4 cellular contexts compared by ENCODE assay signal in genomic region chr2:36355890-36356198, GRCh38.
TF ChIP-seq lines count a peak whose summit lies in the region.

No MANE protein-coding gene starts in this region.

TF ChIP-seq in SK-N-SH, 30 proteins besides CTCF, POLR2A, EP300 and RAD21:
- TF ChIP-seq, protein P1, sequence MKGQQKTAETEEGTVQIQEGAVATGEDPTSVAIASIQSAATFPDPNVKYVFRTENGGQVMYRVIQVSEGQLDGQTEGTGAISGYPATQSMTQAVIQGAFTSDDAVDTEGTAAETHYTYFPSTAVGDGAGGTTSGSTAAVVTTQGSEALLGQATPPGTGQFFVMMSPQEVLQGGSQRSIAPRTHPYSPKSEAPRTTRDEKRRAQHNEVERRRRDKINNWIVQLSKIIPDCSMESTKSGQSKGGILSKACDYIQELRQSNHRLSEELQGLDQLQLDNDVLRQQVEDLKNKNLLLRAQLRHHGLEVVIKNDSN (IDR thresholded peaks at IDR 0.05; ENCODE audit: borderline replicate concordance, low read depth), result no peak
- TF ChIP-seq MXI1 (IDR thresholded peaks at IDR 0.05; ENCODE audit: low read depth, low read length) (no peak), TAF1 (IDR thresholded peaks at IDR 0.05; ENCODE audit: borderline replicate concordance, low read depth, low read length) (no peak)
- TF ChIP-seq, protein P2, sequence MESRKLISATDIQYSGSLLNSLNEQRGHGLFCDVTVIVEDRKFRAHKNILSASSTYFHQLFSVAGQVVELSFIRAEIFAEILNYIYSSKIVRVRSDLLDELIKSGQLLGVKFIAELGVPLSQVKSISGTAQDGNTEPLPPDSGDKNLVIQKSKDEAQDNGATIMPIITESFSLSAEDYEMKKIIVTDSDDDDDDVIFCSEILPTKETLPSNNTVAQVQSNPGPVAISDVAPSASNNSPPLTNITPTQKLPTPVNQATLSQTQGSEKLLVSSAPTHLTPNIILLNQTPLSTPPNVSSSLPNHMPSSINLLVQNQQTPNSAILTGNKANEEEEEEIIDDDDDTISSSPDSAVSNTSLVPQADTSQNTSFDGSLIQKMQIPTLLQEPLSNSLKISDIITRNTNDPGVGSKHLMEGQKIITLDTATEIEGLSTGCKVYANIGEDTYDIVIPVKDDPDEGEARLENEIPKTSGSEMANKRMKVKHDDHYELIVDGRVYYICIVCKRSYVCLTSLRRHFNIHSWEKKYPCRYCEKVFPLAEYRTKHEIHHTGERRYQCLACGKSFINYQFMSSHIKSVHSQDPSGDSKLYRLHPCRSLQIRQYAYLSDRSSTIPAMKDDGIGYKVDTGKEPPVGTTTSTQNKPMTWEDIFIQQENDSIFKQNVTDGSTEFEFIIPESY (IDR thresholded peaks at IDR 0.05; ENCODE audit: borderline replicate concordance, low read depth), result peak; percentile 5; the same call in 1 of the 2 replicates

TF ChIP-seq in SK-N-SH treated with all-trans-retinoic acid at 6 μM for 48 hours, 23 proteins besides CTCF, POLR2A, EP300 and RAD21 (continued from another document):
- TF ChIP-seq PATZ1 (CRISPR knock-in tag; IDR thresholded peaks at IDR 0.05; ENCODE audit: borderline replicate concordance) (no peak), ZNF70 (CRISPR knock-in tag; IDR thresholded peaks at IDR 0.05) (no peak), BACH2 (CRISPR knock-in tag; IDR thresholded peaks at IDR 0.05; ENCODE audit: borderline replicate concordance) (no peak), OSR1 (CRISPR knock-in tag; IDR thresholded peaks at IDR 0.05) (no peak)

TF ChIP-seq in GM12878, 131 proteins besides CTCF, POLR2A, EP300 and RAD21:
- TF ChIP-seq ZBTB11 (CRISPR knock-in tag; IDR thresholded peaks at IDR 0.05), result no peak
- peak; percentile 18 for TF ChIP-seq HDAC6 (IDR thresholded peaks at IDR 0.05; ENCODE audit: unreplicated experiment)

TF ChIP-seq in liver, 16 proteins besides CTCF, POLR2A, EP300 and RAD21 (continued from another document):
- TF ChIP-seq, protein P2 (IDR thresholded peaks at IDR 0.05), result no peak
- no peak for TF ChIP-seq TAF1 (conservative IDR thresholded peaks at IDR 0.05)
- TF ChIP-seq HNF4A (conservative IDR thresholded peaks at IDR 0.05), result no peak
- no peak for TF ChIP-seq SP1 (IDR thresholded peaks at IDR 0.05)
- TF ChIP-seq HNF4G (IDR thresholded peaks at IDR 0.05), result no peak
- TF ChIP-seq EGR1 (IDR thresholded peaks at IDR 0.05; ENCODE audit: low read depth in 2 of 2), result no peak
- TF ChIP-seq, protein P3, sequence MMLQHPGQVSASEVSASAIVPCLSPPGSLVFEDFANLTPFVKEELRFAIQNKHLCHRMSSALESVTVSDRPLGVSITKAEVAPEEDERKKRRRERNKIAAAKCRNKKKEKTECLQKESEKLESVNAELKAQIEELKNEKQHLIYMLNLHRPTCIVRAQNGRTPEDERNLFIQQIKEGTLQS (IDR thresholded peaks at IDR 0.05), result no peak
- TF ChIP-seq MAX (IDR thresholded peaks at IDR 0.05), result no peak
TF ChIP-seq in liver: peak in this region for 0.
